Comparison of ENCODE assay signal across 10 cellular contexts in genomic region chr1:67830928-67831596, GRCh38. TPM values are rescaled to one million over a fixed set of nuclear protein-coding genes. Genes with fewer than 3 reads are reported as not detected.
DNase-seq lines count a peak whose midpoint lies in the region; ATAC-seq and TF ChIP-seq lines count a peak whose summit lies in the region.
"Had no signal": no experiment of that assay in that cellular context is flagged by ENCODE, and none has a peak within 500 bp of the region (broad histone marks: within the 10 kb centered on the region; RNA-seq: fewer than 3 reads in every experiment).

No MANE protein-coding gene starts in this region.

- no peak overlapping the region for H3K27ac Mint-ChIP-seq in stimulated activated naive CD8-positive, alpha-beta T cell treated with anti-CD3 and anti-CD28 coated beads, Interleukin-15, amount 100 ng/mL, for 72 hours
- H3K27ac Mint-ChIP-seq: T-helper 1 cell treated with Interleukin-12 subunit alpha and Interleukin-12 subunit beta and Interleukin-4 antibody, amounts not matched to agents 30 μg/mL and 1 μg/mL, for 36 hours had no signal

- no peaks in the 10 kb centered on the region for H3K36me3 ChIP-seq in tibial artery

- H3K27ac ChIP-seq in tibial artery, result peak overlapping the region; percentile 96 to 98

- no peak overlapping the region for H3K4me3 Mint-ChIP-seq in stimulated activated naive CD8-positive, alpha-beta T cell treated with anti-CD3 and anti-CD28 coated beads, Interleukin-15, amount 100 ng/mL, for 72 hours

- peaks cover 55% of the 10 kb centered on the region for H3K27me3 Mint-ChIP-seq in stimulated activated naive CD8-positive, alpha-beta T cell treated with anti-CD3 and anti-CD28 coated beads, Interleukin-15, amount 100 ng/mL, for 72 hours

- TF ChIP-seq CTCF in cardiac fibroblast (IDR thresholded peaks at IDR 0.05; ENCODE audit: low read depth, low read length), result no peak
- peak in 1 of 2 experiments; percentile 5 for TF ChIP-seq CTCF in tibial artery (IDR thresholded peaks at IDR 0.05)

- H3K9me3 ChIP-seq in tibial artery, result no peaks in the 10 kb centered on the region

- intact Hi-C loops in tibial artery (cut with DNase I; ENCODE audit: low total_unique reads), result loop anchor here (10.0 kb wide), 2 partner anchors 146 to 296 kb away; partner anchors contain the start of gene GADD45A

- H3K4me1 Mint-ChIP-seq in stimulated activated naive CD8-positive, alpha-beta T cell treated with anti-CD3 and anti-CD28 coated beads, Interleukin-15, amount 100 ng/mL, for 72 hours, result peaks cover 33% of the 10 kb centered on the region

- ATAC-seq in stimulated activated naive CD8-positive, alpha-beta T cell treated with anti-CD3 and anti-CD28 coated beads, Interleukin-15, amount 100 ng/mL, for 72 hours, result no peak

- H3K4me3 ChIP-seq in cardiac fibroblast (replicated peaks in 1 of 2; ENCODE audit: low read depth in 2 of 2, low read length in 2 of 2) (peak overlapping the region; percentile 85 to 93), tibial artery (peak overlapping the region; percentile 87 to 89)

- H3K4me1 ChIP-seq in tibial artery, result peaks cover 0 to 62% (median 22%) of the 10 kb centered on the region in 4 donors

- DNase-seq in DMS 273 (lab: John Stamatoyannopoulos, UW; ENCODE audit: unreplicated experiment), result peak; percentile 50
- no peak for DNase-seq in DMS 273 treated with DMSO at 0.1 percent for 48 hours (lab: John Stamatoyannopoulos, UW)
- DNase-seq in cardiac fibroblast (ENCODE audit: low read depth in 2 of 2), result peak in 1 of 2 donors; percentile 23
- peak; percentile 17 to 44 for DNase-seq in lung microvascular endothelial cell (ENCODE audit: low read depth in 2 of 2)
- no peak for DNase-seq in tibial artery
- DNase-seq in NCI-H69 (lab: John Stamatoyannopoulos, UW), result no peak
- DNase-seq in AG08396 (ENCODE audit: low spot score), result no peak
- no peak for DNase-seq in stimulated activated naive CD8-positive, alpha-beta T cell treated with anti-CD3 and anti-CD28 coated beads, Interleukin-15, amount 100 ng/mL, for 72 hours
- DNase-seq: activated naive CD4-positive, alpha-beta T cell had no signal

- no peaks in the 10 kb centered on the region for H3K27me3 ChIP-seq in tibial artery

- H3K9me3 Mint-ChIP-seq in stimulated activated naive CD8-positive, alpha-beta T cell treated with anti-CD3 and anti-CD28 coated beads, Interleukin-15, amount 100 ng/mL, for 72 hours, result no peaks in the 10 kb centered on the region
- H3K9me3 Mint-ChIP-seq: T-helper 1 cell treated with Interleukin-12 subunit alpha and Interleukin-12 subunit beta and Interleukin-4 antibody, amounts not matched to agents 30 μg/mL and 1 μg/mL, for 36 hours had no signal

RNA-seq across cellular contexts. Expression of gene GNG12, which starts 2.2 kb away (rescaled TPM):
- total RNA-seq in lung microvascular endothelial cell, result 149 and 229 TPM in 2 replicates

Comparison
In these comparisons a context has a peak if more than half of its experiments do, and no peak if none do; other contexts are left out.
1. DNase-seq: peak in DMS 273 (single experiment) and lung microvascular endothelial cell (2 of 2); none in DMS 273 treated with DMSO at 0.1 percent for 48 hours (single experiment), tibial artery (0 of 2), NCI-H69 (single experiment), AG08396 (single experiment) and stimulated activated naive CD8-positive, alpha-beta T cell treated with anti-CD3 and anti-CD28 coated beads, Interleukin-15, amount 100 ng/mL, for 72 hours (0 of 2).